In the genomic region with DNA sequence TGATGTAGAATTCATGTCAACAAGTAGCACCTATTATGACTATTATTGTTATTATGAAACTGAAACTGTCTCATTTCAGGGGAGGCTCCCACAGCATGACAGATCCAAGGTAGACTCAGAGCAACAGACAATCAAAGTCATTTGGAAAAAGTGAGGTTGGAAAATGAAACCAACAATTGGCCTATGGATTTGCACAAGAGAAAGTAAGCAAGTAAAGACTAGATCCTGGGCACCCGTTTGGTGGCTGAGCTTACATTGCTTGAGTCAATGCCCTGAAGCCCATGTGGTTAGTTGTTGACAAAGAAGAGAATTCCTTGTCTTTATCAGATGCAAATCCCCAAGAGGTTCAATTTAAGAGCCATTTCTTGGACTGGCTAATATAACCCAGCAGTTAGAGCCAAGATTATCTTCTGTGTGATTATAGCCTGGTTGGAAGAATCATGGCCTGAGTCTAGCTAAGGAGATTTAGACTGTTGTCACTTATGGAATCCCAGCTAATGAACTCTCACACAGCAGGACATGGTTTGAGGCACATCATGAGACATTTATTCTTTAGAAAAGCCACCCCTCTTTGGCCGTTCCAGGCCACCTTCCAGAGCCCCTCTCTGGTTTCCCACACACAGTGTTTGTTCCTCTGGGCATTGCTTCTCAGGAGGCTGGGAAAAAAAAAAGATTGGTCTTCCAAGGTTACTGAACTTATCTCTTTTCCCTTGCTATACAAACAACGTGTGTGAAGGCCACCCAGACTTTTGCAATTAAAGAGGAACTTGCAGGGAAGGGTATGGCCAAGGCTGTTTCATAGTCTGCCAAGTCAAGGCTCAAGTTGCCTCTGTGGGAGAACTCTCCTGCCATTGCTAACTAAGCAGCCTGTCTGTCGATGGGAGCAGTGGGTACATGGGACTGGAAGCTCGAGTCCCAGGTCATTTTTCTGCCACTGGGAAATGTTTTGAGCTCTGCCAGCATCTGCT, we compare ENCODE assay signal across 10 cellular contexts.
A peak's percentile ranks its signal among the peaks of the same experiment; 100 is the strongest.
DNase-seq lines count a peak whose midpoint lies in the region; ATAC-seq and TF ChIP-seq lines count a peak whose summit lies in the region.
"Had no signal": no experiment of that assay in that cellular context is flagged by ENCODE, and none has a peak within 500 bp of the region (broad histone marks: within the 10 kb centered on the region; RNA-seq: fewer than 3 reads in every experiment).

No MANE protein-coding gene starts in this region.

- H3K36me3 Mint-ChIP-seq in GM23338 (ENCODE audit: low read depth), result no peaks in the 10 kb centered on the region

- H3K4me2 ChIP-seq in GM23338, result no peak overlapping the region

- no peak overlapping the region for H3K27ac Mint-ChIP-seq in GM23338

- H4K20me1 ChIP-seq in GM23338 (replicated peaks; ENCODE audit: insufficient read depth), result no peaks in the 10 kb centered on the region

- H3K4me3 Mint-ChIP-seq in GM23338, result no peak overlapping the region

- no peaks in the 10 kb centered on the region for H3K4me1 ChIP-seq in GM23338 (ENCODE audit: insufficient read depth)
- peaks cover 0 to 4% of the 10 kb centered on the region in 2 donors for H3K4me1 ChIP-seq in breast epithelium
- no peaks in the 10 kb centered on the region for H3K4me1 ChIP-seq in A673 (ENCODE audit: insufficient read depth, low read length, poor library complexity, severe bottlenecking)

- no peaks in the 10 kb centered on the region for H3K9me3 Mint-ChIP-seq in GM23338

- no TSS peak for BruUV-seq in A673 (replicated peaks; lab: Mats Ljungman, UMichigan)

- H3K27ac ChIP-seq in GM23338 (ENCODE audit: low read depth), result no peak overlapping the region
- H3K27ac ChIP-seq in breast epithelium, result peak overlapping the region; percentile 45 to 80
- H3K27ac ChIP-seq in A673 (ENCODE audit: low read depth, low read length, poor library complexity, severe bottlenecking), result no peak overlapping the region
- H3K27ac ChIP-seq: dorsolateral prefrontal cortex had no signal

- no peaks in the 10 kb centered on the region for H3K9me3 ChIP-seq in breast epithelium
- H3K9me3 ChIP-seq in A673 (ENCODE audit: low read depth, low read length, poor library complexity, severe bottlenecking), result no peaks in the 10 kb centered on the region

- H3K4me3 ChIP-seq in GM23338 (no peak overlapping the region), breast epithelium (no peak overlapping the region), A673 (ENCODE audit: low read depth, low read length, poor library complexity, severe bottlenecking) (no peak overlapping the region)
- H3K4me3 ChIP-seq: dorsolateral prefrontal cortex had no signal

- no peaks in the 10 kb centered on the region for H3K27me3 ChIP-seq in GM23338 (ENCODE audit: insufficient read depth)
- H3K27me3 ChIP-seq in breast epithelium, result no peaks in the 10 kb centered on the region
- no peaks in the 10 kb centered on the region for H3K27me3 ChIP-seq in A673 (replicated peaks; ENCODE audit: insufficient read depth, low read depth, low read length, poor library complexity)

- DNase-seq in GM23338 (ENCODE audit: low spot score) (no peak), NCI-H82 (lab: John Stamatoyannopoulos, UW) (peak; percentile 68), breast epithelium (ENCODE audit: low spot score in 2 of 2) (peak in 1 of 2 donors; percentile 26), sciatic nerve (ENCODE audit: low spot score) (no peak), NCI-H2227 (lab: John Stamatoyannopoulos, UW; ENCODE audit: unreplicated experiment) (no peak), A673 (ENCODE audit: low spot score) (no peak), activated gamma-delta T cell (lab: John Stamatoyannopoulos, UW) (no peak)
- DNase-seq: activated effector memory CD4-positive, alpha-beta T cell treated with anti-CD3 and anti-CD28 coated beads, Interleukin-2, amount 50 U/mL, for 16 hours; dorsolateral prefrontal cortex had no signal

- TF ChIP-seq POLR2A in breast epithelium (IDR thresholded peaks at IDR 0.05), result no peak

- POLR2A ChIA-PET in A673 (lab: Charles Lee; ENCODE audit: low non-redundant PET), result no interaction called here

- H3K27me3 Mint-ChIP-seq in GM23338 (ENCODE audit: insufficient read depth, low read depth, poor library complexity), result no peaks in the 10 kb centered on the region

- CTCF ChIA-PET in A673 (lab: Charles Lee), result no interaction called here

- intact Hi-C loops in breast epithelium (cut with DNase I; ENCODE audit: low total_unique reads) (no loop called here), sciatic nerve (cut with DNase I) (no loop called here), A673 (cut with micrococcal nuclease; ENCODE audit: unreplicated experiment) (no loop called here)

- H3K4me1 Mint-ChIP-seq in GM23338, result peaks cover 3% of the 10 kb centered on the region; the same call in 2 of the 3 replicates

- H2AFZ ChIP-seq in GM23338, result peak overlapping the region; percentile 63; the same call in 1 of the 2 replicates

- H3K79me2 ChIP-seq in GM23338 (replicated peaks; ENCODE audit: insufficient read depth), result no peaks in the 10 kb centered on the region

- H3K9me2 ChIP-seq in GM23338 (ENCODE audit: insufficient read depth), result peaks cover 42% of the 10 kb centered on the region

- TF ChIP-seq CTCF in GM23338 (conservative IDR thresholded peaks at IDR 0.05; ENCODE audit: low read depth in 2 of 2) (no peak), breast epithelium (IDR thresholded peaks at IDR 0.05) (no peak), A673 (conservative IDR thresholded peaks at IDR 0.05; ENCODE audit: low read depth, low read length) (no peak)

- H3F3A ChIP-seq in GM23338 (replicated peaks; ENCODE audit: low read depth), result no peaks in the 10 kb centered on the region

- ATAC-seq in GM23338 (no peak), sciatic nerve (peak; percentile 34), HG03175 (IDR thresholded peaks at IDR 0.05; ENCODE audit: unreplicated experiment) (no peak)

- H3K36me3 ChIP-seq in GM23338 (ENCODE audit: insufficient read depth) (no peaks in the 10 kb centered on the region), breast epithelium (no peaks in the 10 kb centered on the region), A673 (ENCODE audit: insufficient read depth, low read length, poor library complexity, severe bottlenecking) (no peaks in the 10 kb centered on the region)

TF ChIP-seq in GM23338, 12 proteins besides CTCF, POLR2A, EP300 and RAD21 (continues in another document):
- TF ChIP-seq STAT1 (IDR thresholded peaks at IDR 0.05; ENCODE audit: unreplicated experiment), result no peak
- TF ChIP-seq, protein P1, sequence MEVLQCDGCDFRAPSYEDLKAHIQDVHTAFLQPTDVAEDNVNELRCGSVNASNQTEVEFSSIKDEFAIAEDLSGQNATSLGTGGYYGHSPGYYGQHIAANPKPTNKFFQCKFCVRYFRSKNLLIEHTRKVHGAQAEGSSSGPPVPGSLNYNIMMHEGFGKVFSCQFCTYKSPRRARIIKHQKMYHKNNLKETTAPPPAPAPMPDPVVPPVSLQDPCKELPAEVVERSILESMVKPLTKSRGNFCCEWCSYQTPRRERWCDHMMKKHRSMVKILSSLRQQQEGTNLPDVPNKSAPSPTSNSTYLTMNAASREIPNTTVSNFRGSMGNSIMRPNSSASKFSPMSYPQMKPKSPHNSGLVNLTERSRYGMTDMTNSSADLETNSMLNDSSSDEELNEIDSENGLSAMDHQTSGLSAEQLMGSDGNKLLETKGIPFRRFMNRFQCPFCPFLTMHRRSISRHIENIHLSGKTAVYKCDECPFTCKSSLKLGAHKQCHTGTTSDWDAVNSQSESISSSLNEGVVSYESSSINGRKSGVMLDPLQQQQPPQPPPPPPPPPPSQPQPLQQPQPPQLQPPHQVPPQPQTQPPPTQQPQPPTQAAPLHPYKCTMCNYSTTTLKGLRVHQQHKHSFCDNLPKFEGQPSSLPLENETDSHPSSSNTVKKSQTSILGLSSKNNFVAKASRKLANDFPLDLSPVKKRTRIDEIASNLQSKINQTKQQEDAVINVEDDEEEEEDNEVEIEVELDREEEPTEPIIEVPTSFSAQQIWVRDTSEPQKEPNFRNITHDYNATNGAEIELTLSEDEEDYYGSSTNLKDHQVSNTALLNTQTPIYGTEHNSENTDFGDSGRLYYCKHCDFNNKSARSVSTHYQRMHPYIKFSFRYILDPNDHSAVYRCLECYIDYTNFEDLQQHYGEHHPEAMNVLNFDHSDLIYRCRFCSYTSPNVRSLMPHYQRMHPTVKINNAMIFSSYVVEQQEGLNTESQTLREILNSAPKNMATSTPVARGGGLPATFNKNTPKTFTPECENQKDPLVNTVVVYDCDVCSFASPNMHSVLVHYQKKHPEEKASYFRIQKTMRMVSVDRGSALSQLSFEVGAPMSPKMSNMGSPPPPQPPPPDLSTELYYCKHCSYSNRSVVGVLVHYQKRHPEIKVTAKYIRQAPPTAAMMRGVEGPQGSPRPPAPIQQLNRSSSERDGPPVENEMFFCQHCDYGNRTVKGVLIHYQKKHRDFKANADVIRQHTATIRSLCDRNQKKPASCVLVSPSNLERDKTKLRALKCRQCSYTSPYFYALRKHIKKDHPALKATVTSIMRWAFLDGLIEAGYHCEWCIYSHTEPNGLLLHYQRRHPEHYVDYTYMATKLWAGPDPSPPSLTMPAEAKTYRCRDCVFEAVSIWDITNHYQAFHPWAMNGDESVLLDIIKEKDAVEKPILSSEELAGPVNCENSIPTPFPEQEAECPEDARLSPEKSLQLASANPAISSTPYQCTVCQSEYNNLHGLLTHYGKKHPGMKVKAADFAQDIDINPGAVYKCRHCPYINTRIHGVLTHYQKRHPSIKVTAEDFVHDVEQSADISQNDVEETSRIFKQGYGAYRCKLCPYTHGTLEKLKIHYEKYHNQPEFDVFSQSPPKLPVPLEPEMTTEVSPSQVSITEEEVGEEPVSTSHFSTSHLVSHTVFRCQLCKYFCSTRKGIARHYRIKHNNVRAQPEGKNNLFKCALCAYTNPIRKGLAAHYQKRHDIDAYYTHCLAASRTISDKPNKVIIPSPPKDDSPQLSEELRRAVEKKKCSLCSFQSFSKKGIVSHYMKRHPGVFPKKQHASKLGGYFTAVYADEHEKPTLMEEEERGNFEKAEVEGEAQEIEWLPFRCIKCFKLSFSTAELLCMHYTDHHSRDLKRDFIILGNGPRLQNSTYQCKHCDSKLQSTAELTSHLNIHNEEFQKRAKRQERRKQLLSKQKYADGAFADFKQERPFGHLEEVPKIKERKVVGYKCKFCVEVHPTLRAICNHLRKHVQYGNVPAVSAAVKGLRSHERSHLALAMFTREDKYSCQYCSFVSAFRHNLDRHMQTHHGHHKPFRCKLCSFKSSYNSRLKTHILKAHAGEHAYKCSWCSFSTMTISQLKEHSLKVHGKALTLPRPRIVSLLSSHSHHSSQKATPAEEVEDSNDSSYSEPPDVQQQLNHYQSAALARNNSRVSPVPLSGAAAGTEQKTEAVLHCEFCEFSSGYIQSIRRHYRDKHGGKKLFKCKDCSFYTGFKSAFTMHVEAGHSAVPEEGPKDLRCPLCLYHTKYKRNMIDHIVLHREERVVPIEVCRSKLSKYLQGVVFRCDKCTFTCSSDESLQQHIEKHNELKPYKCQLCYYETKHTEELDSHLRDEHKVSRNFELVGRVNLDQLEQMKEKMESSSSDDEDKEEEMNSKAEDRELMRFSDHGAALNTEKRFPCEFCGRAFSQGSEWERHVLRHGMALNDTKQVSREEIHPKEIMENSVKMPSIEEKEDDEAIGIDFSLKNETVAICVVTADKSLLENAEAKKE (CRISPR knock-in tag; IDR thresholded peaks at IDR 0.05), result no peak

Comparison
In these comparisons a context has a peak if more than half of its experiments do, and no peak if none do; other contexts are left out.
1. H3K27ac ChIP-seq: peak in breast epithelium (2 of 2); none in GM23338 (single experiment) and A673 (single experiment).